9 cellular contexts compared by ENCODE assay signal in genomic region chr6:80454197-80454596, GRCh38.
DNase-seq lines count a peak whose midpoint lies in the region; ATAC-seq lines count a peak whose summit lies in the region.
"Had no signal": no experiment of that assay in that cellular context is flagged by ENCODE, and none has a peak within 500 bp of the region (broad histone marks: within the 10 kb centered on the region; RNA-seq: fewer than 3 reads in every experiment).

No MANE protein-coding gene starts in this region.

- H3K9me3 Mint-ChIP-seq in activated CD4-positive, alpha-beta memory T cell treated with anti-CD3 and anti-CD28 coated beads for 36 hours, result no peaks in the 10 kb centered on the region

- CTCF ChIA-PET in activated CD4-positive, alpha-beta memory T cell treated with anti-CD3 and anti-CD28 coated beads for 36 hours (lab: Charles Lee), result no interaction called here

- no peaks in the 10 kb centered on the region for H3K36me3 Mint-ChIP-seq in activated CD4-positive, alpha-beta memory T cell treated with anti-CD3 and anti-CD28 coated beads for 36 hours

- no peaks in the 10 kb centered on the region for H3K27me3 Mint-ChIP-seq in activated CD4-positive, alpha-beta memory T cell treated with anti-CD3 and anti-CD28 coated beads for 36 hours

- H3K4me3 Mint-ChIP-seq in activated CD4-positive, alpha-beta memory T cell treated with anti-CD3 and anti-CD28 coated beads for 36 hours, result no peak overlapping the region

- no peaks in the 10 kb centered on the region for H3K4me1 Mint-ChIP-seq in activated CD4-positive, alpha-beta memory T cell treated with anti-CD3 and anti-CD28 coated beads for 36 hours (ENCODE audit: low read depth)

- POLR2A ChIA-PET in activated CD4-positive, alpha-beta memory T cell treated with anti-CD3 and anti-CD28 coated beads for 36 hours (lab: Charles Lee), result no interaction called here

- DNase-seq in activated CD4-positive, alpha-beta memory T cell treated with anti-CD3 and anti-CD28 coated beads for 36 hours, result peak; percentile 11
- peak; percentile 98 for DNase-seq in non-pigmented ciliary epithelial cell (ENCODE audit: low read depth)
- DNase-seq in posterior cingulate gyrus, result no peak
- DNase-seq in NCI-H146 (lab: John Stamatoyannopoulos, UW), result no peak
- DNase-seq: uterus had no signal

- H3K27ac Mint-ChIP-seq in activated CD4-positive, alpha-beta memory T cell treated with anti-CD3 and anti-CD28 coated beads for 36 hours, result no peak overlapping the region

- intact Hi-C loops in activated CD4-positive, alpha-beta memory T cell treated with anti-CD3 and anti-CD28 coated beads for 36 hours (cut with micrococcal nuclease), result no loop called here
- intact Hi-C loops in posterior cingulate gyrus (cut with DNase I), result no loop called here

- ATAC-seq in GM18517 (IDR thresholded peaks at IDR 0.05; ENCODE audit: unreplicated experiment), result peak; percentile 54
- peak; percentile 73 for ATAC-seq in HG02938 (IDR thresholded peaks at IDR 0.05; ENCODE audit: unreplicated experiment)
- no peak for ATAC-seq in HG03039 (IDR thresholded peaks at IDR 0.05; ENCODE audit: unreplicated experiment)
- no peak for ATAC-seq in HG03139 (IDR thresholded peaks at IDR 0.05; ENCODE audit: unreplicated experiment)

Comparison
In these comparisons a context has a peak if more than half of its experiments do, and no peak if none do; other contexts are left out.
1. ATAC-seq: peak in GM18517 (single experiment) and HG02938 (single experiment); none in HG03039 (single experiment) and HG03139 (single experiment).
2. DNase-seq: peak in activated CD4-positive, alpha-beta memory T cell treated with anti-CD3 and anti-CD28 coated beads for 36 hours (single experiment) and non-pigmented ciliary epithelial cell (single experiment); none in posterior cingulate gyrus (0 of 10) and NCI-H146 (single experiment).